ENCODE assay signal across 8 cellular contexts in the genomic region with DNA sequence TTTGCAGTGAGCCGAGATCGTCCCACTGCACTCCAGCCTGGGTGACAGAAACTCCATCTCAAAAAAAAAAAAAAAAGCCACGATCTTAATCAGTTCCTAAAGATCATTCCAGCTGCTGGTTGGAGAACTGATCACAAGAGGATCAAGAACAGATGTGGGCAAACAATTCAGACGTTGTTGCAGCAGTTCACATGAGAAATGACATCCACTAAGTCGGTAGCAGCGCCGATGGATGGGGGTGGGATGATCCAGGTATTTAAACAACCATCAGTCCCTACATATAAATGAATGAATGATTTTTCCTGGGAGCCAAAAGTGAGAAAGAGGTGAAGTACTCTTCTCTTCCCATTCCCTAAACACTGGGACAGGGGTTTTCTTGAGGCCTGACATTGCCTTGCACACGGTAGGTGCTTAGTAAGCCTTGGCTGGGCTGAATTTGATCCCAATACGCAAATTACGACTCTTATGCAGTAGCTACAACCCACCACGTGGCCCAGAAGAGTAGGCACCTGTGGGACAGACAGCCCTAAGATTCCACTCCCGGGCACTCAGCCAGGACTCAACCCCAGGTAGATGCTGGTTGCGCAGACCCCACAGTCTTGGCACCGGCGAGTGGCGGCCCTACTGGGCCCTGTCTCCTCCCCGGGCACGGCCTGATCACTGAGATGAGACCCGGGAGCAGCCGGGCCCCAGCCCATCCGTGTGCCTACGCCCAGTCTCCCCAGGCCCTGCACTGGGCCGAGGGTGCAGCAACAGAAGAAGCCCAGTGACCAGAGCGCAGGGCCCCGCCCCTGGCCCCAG. TPM values are rescaled to one million over a fixed set of nuclear protein-coding genes. Genes with fewer than 3 reads are reported as not detected.
DNase-seq lines count a peak whose midpoint lies in the region; ATAC-seq and TF ChIP-seq lines count a peak whose summit lies in the region.

No MANE protein-coding gene starts in this region.

- CTCF ChIA-PET in BJ (lab: Yijun Ruan, JAX) = interaction anchor here (0.9 to 9.6 kb wide), 6 partner anchors 8 to 31 kb away, joined by 3 to 80 read pairs (median 22); partner anchors contain the start of gene IGFBP6

- peaks cover 18% of the 10 kb centered on the region for H3K36me3 ChIP-seq in BJ (ENCODE audit: control insufficient read depth, insufficient read depth, low read length)
- H3K36me3 ChIP-seq in HUES6 (ENCODE audit: control insufficient read depth, insufficient read depth, low read length) = peaks cover 12% of the 10 kb centered on the region; the same call in 1 of the 2 replicates
- peaks cover 15% of the 10 kb centered on the region for H3K36me3 ChIP-seq in rectal smooth muscle tissue (ENCODE audit: control insufficient read depth, insufficient read depth, low read length)

- H3K4me3 ChIP-seq in BJ (ENCODE audit: low read depth, low read length) (peak overlapping the region; percentile 74), HUES6 (ENCODE audit: low read depth, low read length) (peak overlapping the region; percentile 66), fibroblast of pulmonary artery (replicated peaks; ENCODE audit: low read depth, low read length) (peak overlapping the region; percentile 69), rectal smooth muscle tissue (ENCODE audit: low read length) (peak overlapping the region; percentile 91)

- H3K9me3 ChIP-seq in HUES6 (ENCODE audit: control insufficient read depth, insufficient read depth, low read depth, low read length) = no peaks in the 10 kb centered on the region

- H3K4me1 ChIP-seq in HUES6 (ENCODE audit: control insufficient read depth, insufficient read depth, low read length) (peaks cover 9% of the 10 kb centered on the region), rectal smooth muscle tissue (ENCODE audit: control insufficient read depth, insufficient read depth, low read length) (peaks cover 11% of the 10 kb centered on the region)

- POLR2A ChIA-PET in BJ (lab: Charles Lee) = interaction anchor here (0.5 to 1.2 kb wide), 10 partner anchors 10 to 270 kb away, joined by 3 to 14 read pairs (median 4); partner anchors contain the start of genes CSAD, IGFBP6, TNS2 and ZNF740

- DNase-seq in BJ (ENCODE audit: low read depth) (no peak), fibroblast of pulmonary artery (ENCODE audit: low read depth) (no peak), NCI-H446 (lab: John Stamatoyannopoulos, UW) (no peak)
- DNase-seq in activated CD4-positive, alpha-beta T cell treated with anti-CD3 and anti-CD28 coated beads, Interleukin-2, amount 50 U/mL, for 1 hour = peak; percentile 61

- ATAC-seq in GM19351 (IDR thresholded peaks at IDR 0.05; ENCODE audit: unreplicated experiment) (peak; percentile 7), GM18907 (IDR thresholded peaks at IDR 0.05; ENCODE audit: unreplicated experiment) (no peak)

- H3K27ac ChIP-seq in HUES6 (ENCODE audit: low read depth, low read length) (no peak overlapping the region), rectal smooth muscle tissue (ENCODE audit: low read depth, low read length) (peak overlapping the region; percentile 86)

- H3K27me3 ChIP-seq in BJ (ENCODE audit: control insufficient read depth, insufficient read depth, low read length) (no peaks in the 10 kb centered on the region), HUES6 (ENCODE audit: control insufficient read depth, insufficient read depth, low read length) (peaks cover 21% of the 10 kb centered on the region), rectal smooth muscle tissue (ENCODE audit: control insufficient read depth, insufficient read depth, low read length) (no peaks in the 10 kb centered on the region)

- H3K9ac ChIP-seq in HUES6 (ENCODE audit: low read length) = peak overlapping the region; percentile 47
- H3K9ac ChIP-seq in rectal smooth muscle tissue (ENCODE audit: low read length) = peak overlapping the region; percentile 67

- TF ChIP-seq CTCF in BJ (IDR thresholded peaks at IDR 0.05; ENCODE audit: insufficient read depth, low read depth, low read length) (no peak), fibroblast of pulmonary artery (IDR thresholded peaks at IDR 0.05; ENCODE audit: low read length, missing control alignments) (no peak)

RNA-seq across cellular contexts. Expression of gene SPRYD3, which starts 0.6 kb away (rescaled TPM):
- 34.8 and 48.0 TPM in 2 replicates for polyA plus RNA-seq in BJ (2011; rRNA removed)
- polyA minus RNA-seq in BJ (2011; rRNA and poly(A)+ RNA removed) = 31.2 and 63.2 TPM in 2 replicates

RNA-seq across cellular contexts. Expression of gene IGFBP6, which starts 18.8 kb away (rescaled TPM):
- polyA plus RNA-seq in BJ (2011; rRNA removed) = 460 and 860 TPM in 2 replicates
- polyA minus RNA-seq in BJ (2011; rRNA and poly(A)+ RNA removed) = 164 and 211 TPM in 2 replicates

RNA-seq across cellular contexts. Expression of gene SOAT2, which starts 24.7 kb away (rescaled TPM):
- polyA plus RNA-seq in BJ (2011; rRNA removed) = 0.16 and 0.34 TPM in 2 replicates
- polyA minus RNA-seq in BJ (2011; rRNA and poly(A)+ RNA removed) = 0.14 and 0.26 TPM in 2 replicates

RNA-seq across cellular contexts. Expression of gene TNS2, which starts 28.8 kb away (rescaled TPM):
- 27.2 and 73.9 TPM in 2 replicates for polyA plus RNA-seq in BJ (2011; rRNA removed)
- polyA minus RNA-seq in BJ (2011; rRNA and poly(A)+ RNA removed) = 66.9 and 86.6 TPM in 2 replicates
